ENCODE assay signal across 9 cellular contexts in genomic region chr22:19085233-19086043, GRCh38. TPM values are rescaled to one million over a fixed set of nuclear protein-coding genes. Genes with fewer than 3 reads are reported as not detected.
DNase-seq lines count a peak whose midpoint lies in the region; ATAC-seq and TF ChIP-seq lines count a peak whose summit lies in the region.
"Had no signal": no experiment of that assay in that cellular context is flagged by ENCODE, and none has a peak within 500 bp of the region (broad histone marks: within the 10 kb centered on the region; RNA-seq: fewer than 3 reads in every experiment).

No MANE protein-coding gene starts in this region.

- H3K9me3 ChIP-seq in Panc1 (ENCODE audit: control insufficient read depth, insufficient read depth, low read depth, low read length) (no peaks in the 10 kb centered on the region), tibial nerve (no peaks in the 10 kb centered on the region)

- POLR2A ChIA-PET in Panc1 (lab: Charles Lee), result no interaction called here

- no peak overlapping the region for H3K4me3 ChIP-seq in Panc1 (ENCODE audit: low read depth in 2 of 2, low read length in 2 of 2)
- no peak overlapping the region for H3K4me3 ChIP-seq in tibial nerve

- peak in 1 of 2 donors; percentile 9 for TF ChIP-seq EP300 in tibial nerve (IDR thresholded peaks at IDR 0.05)

- H3K27me3 ChIP-seq in Panc1 (ENCODE audit: control insufficient read depth, insufficient read depth, low read length) (no peaks in the 10 kb centered on the region), tibial nerve (no peaks in the 10 kb centered on the region)

- H3K36me3 ChIP-seq in Panc1 (ENCODE audit: control insufficient read depth, insufficient read depth, low read length) (no peaks in the 10 kb centered on the region), tibial nerve (peaks cover 0 to 37% (median 0%) of the 10 kb centered on the region in 3 donors)

- in situ Hi-C loops in Panc1 (cut with HindIII; ENCODE audit: low pct_unique_long_range_greater_than_20kb, low sequenced_read_pairs), result no loop called here

- TF ChIP-seq CTCF in Panc1 (IDR thresholded peaks at IDR 0.05), result peak; percentile 67
- no peak for TF ChIP-seq CTCF in tibial nerve (IDR thresholded peaks at IDR 0.05)

- DNase-seq in GF-D8 (lab: John Stamatoyannopoulos, UW) (peak; percentile 88), Panc1 (ENCODE audit: low read depth, low spot score) (no peak), fibroblast of gingiva (ENCODE audit: low read depth) (peak; percentile 29), pons (ENCODE audit: low spot score) (peak; percentile 53), tibial nerve (ENCODE audit: low spot score in 2 of 2) (no peak), cerebellar nuclear complex (lab: John Stamatoyannopoulos, UW) (no peak)

- intact Hi-C loops in Panc1 (cut with micrococcal nuclease; ENCODE audit: unreplicated experiment), result no loop called here

- TF ChIP-seq POLR2A in tibial nerve (IDR thresholded peaks at IDR 0.05), result no peak

- no TSS peak for BruUV-seq in Panc1 (replicated peaks; lab: Mats Ljungman, UMichigan)

- ATAC-seq in HG02759 (IDR thresholded peaks at IDR 0.05; ENCODE audit: unreplicated experiment), result peak; percentile 70
- ATAC-seq in Panc1, result peak; percentile 80
- no peak for ATAC-seq in GM18519 (IDR thresholded peaks at IDR 0.05; ENCODE audit: low FRiP score, unreplicated experiment)

- H3K27ac ChIP-seq in Panc1 (ENCODE audit: low read length) (no peak overlapping the region), tibial nerve (peak overlapping the region in 2 of 4 donors; percentile 2 to 8)

- WGBS in tibial nerve, 2 donors, result 11 to 13% methylated on average over 1 of the region's 1 CpG

- CTCF ChIA-PET in Panc1 (lab: Charles Lee), result interaction anchor here (0.7 kb wide), 1 partner anchor 16 kb away, joined by 3 read pairs; no protein-coding TSS in a partner anchor

- H3K4me1 ChIP-seq in Panc1 (ENCODE audit: control insufficient read depth, insufficient read depth, low read length) (no peaks in the 10 kb centered on the region), tibial nerve (peaks cover 0 to 26% (median 18%) of the 10 kb centered on the region in 4 donors)

RNA-seq across cellular contexts. Expression of gene DGCR2, which starts 36.8 kb away (rescaled TPM):
- 35.1 TPM for total RNA-seq in Panc1 (2021; ENCODE audit: unreplicated experiment)
- 42.4 TPM for polyA plus RNA-seq in Panc1 (2012; ENCODE audit: insufficient read length)
- 10 to 100 TPM; 57.6 to 68.0 (median 58.9) TPM for total RNA-seq in tibial nerve

RNA-seq across cellular contexts. Expression of gene TSSK2, which starts 45.7 kb away (rescaled TPM):
- total RNA-seq in Panc1 (2021; ENCODE audit: unreplicated experiment) (not detected), tibial nerve (under 1 TPM in 1 of 4 donors, not detected in 3; 0.30 TPM)
- not detected for polyA plus RNA-seq in Panc1 (2012; ENCODE audit: insufficient read length)
- total RNA-seq: activated CD8-positive, alpha-beta memory T cell treated with anti-CD3 and anti-CD28 coated beads for 36 hours had no signal

RNA-seq across cellular contexts. Expression of gene ESS2, which starts 59.0 kb away (rescaled TPM):
- 13.1 TPM for total RNA-seq in Panc1 (2021; ENCODE audit: unreplicated experiment)
- polyA plus RNA-seq in Panc1 (2012; ENCODE audit: insufficient read length), result 18.3 TPM
- 10 to 100 TPM; 15.3 to 18.6 (median 16.4) TPM for total RNA-seq in tibial nerve

Comparison
In these comparisons a context has a peak if more than half of its experiments do, and no peak if none do; other contexts are left out.
1. DNase-seq: peak in GF-D8 (single experiment), fibroblast of gingiva (single experiment) and pons (single experiment); none in Panc1 (single experiment), tibial nerve (0 of 2) and cerebellar nuclear complex (0 of 2).